In genomic region chr10:97498076-97498840, GRCh38 we compare ENCODE assay signal across 8 cellular contexts. TPM values are rescaled to one million over a fixed set of nuclear protein-coding genes. Genes with fewer than 3 reads are reported as not detected.
A peak's percentile ranks its signal among the peaks of the same experiment; 100 is the strongest.
DNase-seq lines count a peak whose midpoint lies in the region; FAIRE-seq and TF ChIP-seq lines count a peak whose summit lies in the region.

Gene MMS19, minus strand, starts transcription at chr10:97498422. Its CDS starts 38 bp downstream, at chr10:97498384.

- no peak for FAIRE-seq in frontal cortex (lab: Jason Lieb, UNC)

- CTCF ChIA-PET in HEK293T (lab: Yijun Ruan, JAX), result no interaction called here

- peak; percentile 86 for DNase-seq in GF-D8 (lab: John Stamatoyannopoulos, UW)
- peak; percentile 100 for DNase-seq in HEK293T (ENCODE audit: extremely low spot score)
- DNase-seq in MV-4-11 (lab: John Stamatoyannopoulos, UW), result peak; percentile 92
- DNase-seq in SK-MEL-5 (ENCODE audit: low read depth, low spot score), result peak; percentile 95
- DNase-seq in activated naive CD4-positive, alpha-beta T cell treated with Interleukin-2 at 50 U/mL for 16 hours, result peak; percentile 100
- DNase-seq in frontal cortex (ENCODE audit: low spot score in 2 of 2), result peak; percentile 99 to 100
- peak; percentile 75 for DNase-seq in non-pigmented ciliary epithelial cell (ENCODE audit: low read depth)
- peak; percentile 96 for DNase-seq in superior temporal gyrus (ENCODE audit: extremely low spot score)

- POLR2A ChIA-PET in HEK293T (lab: Yijun Ruan, JAX), result interaction anchor here (0.8 to 1.8 kb wide), 7 partner anchors 8 to 143 kb away, joined by 3 to 5 read pairs (median 4); partner anchors contain the start of gene PI4K2A

- in situ Hi-C loops in SK-MEL-5 (cut with HindIII; ENCODE audit: low pct_unique_long_range_greater_than_20kb, low sequenced_read_pairs), result no loop called here

TF ChIP-seq in HEK293T, 16 proteins besides CTCF, POLR2A, EP300 and RAD21:
- TF ChIP-seq FOXM1 (IDR thresholded peaks at IDR 0.05; ENCODE audit: borderline replicate concordance) (no peak), SUZ12 (IDR thresholded peaks at IDR 0.05) (no peak), ELF4 (IDR thresholded peaks at IDR 0.05) (peak; percentile 63), FOXA1 (IDR thresholded peaks at IDR 0.05) (no peak), LEF1 (IDR thresholded peaks at IDR 0.05; ENCODE audit: borderline replicate concordance) (no peak), FOXK2 (IDR thresholded peaks at IDR 0.05) (no peak), CTBP1 (IDR thresholded peaks at IDR 0.05; ENCODE audit: borderline replicate concordance) (no peak), ARNT (IDR thresholded peaks at IDR 0.05) (no peak), SP1 (IDR thresholded peaks at IDR 0.05) (no peak), L3MBTL2 (conservative IDR thresholded peaks at IDR 0.05) (peak; percentile 81), ZNF384 (IDR thresholded peaks at IDR 0.05) (no peak), TARDBP (IDR thresholded peaks at IDR 0.05) (no peak), PKNOX1 (IDR thresholded peaks at IDR 0.05) (peak; percentile 98), NFRKB (IDR thresholded peaks at IDR 0.05) (no peak), BHLHE40 (IDR thresholded peaks at IDR 0.05; ENCODE audit: borderline replicate concordance) (no peak)

RNA-seq across cellular contexts. Expression of gene MMS19, which starts in this region (rescaled TPM):
- 80.1 and 85.8 TPM in 2 replicates for total RNA-seq in SK-MEL-5 (2014; rRNA removed; shearing (Covaris generic))
- 72.5 and 90.1 TPM in 2 replicates for polyA plus RNA-seq in SK-MEL-5 (2015; cell fraction: cytosol; rRNA removed)
- polyA plus RNA-seq in SK-MEL-5 (2015; cell fraction: nucleus; rRNA removed), result 277 and 375 TPM in 2 replicates
- total RNA-seq in frontal cortex, result 44.0 TPM

Comparison
In these comparisons a context has a peak if more than half of its experiments do, and no peak if none do; other contexts are left out.
1. Peak in every context shown above with its lines: DNase-seq.